ENCODE assay signal across 1 cellular context in the genomic region with DNA sequence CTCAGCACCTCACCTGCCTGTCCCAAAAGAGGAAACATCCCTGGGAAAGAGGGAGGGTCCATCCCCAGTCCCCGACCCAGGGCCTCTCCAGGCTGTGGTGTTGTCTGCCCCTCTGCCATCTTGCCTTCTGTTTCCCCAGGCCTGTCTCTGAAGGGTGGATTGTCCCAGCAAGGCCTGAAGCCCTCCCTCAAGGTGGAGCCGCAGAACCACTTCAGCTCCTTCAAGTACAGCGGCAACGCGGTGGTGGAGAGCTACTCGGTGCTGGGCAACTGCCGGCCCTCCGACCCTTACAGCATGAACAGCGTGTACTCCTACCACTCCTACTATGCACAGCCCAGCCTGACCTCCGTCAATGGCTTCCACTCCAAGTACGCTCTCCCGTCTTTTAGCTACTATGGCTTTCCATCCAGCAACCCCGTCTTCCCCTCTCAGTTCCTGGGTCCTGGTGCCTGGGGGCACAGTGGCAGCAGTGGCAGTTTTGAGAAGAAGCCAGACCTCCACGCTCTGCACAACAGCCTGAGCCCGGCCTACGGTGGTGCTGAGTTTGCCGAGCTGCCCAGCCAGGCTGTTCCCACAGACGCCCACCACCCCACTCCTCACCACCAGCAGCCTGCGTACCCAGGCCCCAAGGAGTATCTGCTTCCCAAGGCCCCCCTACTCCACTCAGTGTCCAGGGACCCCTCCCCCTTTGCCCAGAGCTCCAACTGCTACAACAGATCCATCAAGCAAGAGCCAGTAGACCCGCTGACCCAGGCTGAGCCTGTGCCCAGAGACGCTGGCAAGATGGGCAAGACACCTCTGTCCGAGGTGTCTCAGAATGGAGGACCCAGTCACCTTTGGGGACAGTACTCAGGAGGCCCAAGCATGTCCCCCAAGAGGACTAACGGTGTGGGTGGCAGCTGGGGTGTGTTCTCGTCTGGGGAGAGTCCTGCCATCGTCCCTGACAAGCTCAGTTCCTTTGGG.
TF ChIP-seq lines count a peak whose summit lies in the region.

No MANE protein-coding gene starts in this region.

TF ChIP-seq in HepG2, 621 proteins besides CTCF, POLR2A, EP300 and RAD21:
- TF ChIP-seq TFE3 (CRISPR knock-in tag; IDR thresholded peaks at IDR 0.05) (no peak), THAP11 (CRISPR knock-in tag; IDR thresholded peaks at IDR 0.05) (no peak), ZNF33B (CRISPR knock-in tag; IDR thresholded peaks at IDR 0.05) (no peak), BATF2 (CRISPR knock-in tag; IDR thresholded peaks at IDR 0.05) (no peak), TCF7 (IDR thresholded peaks at IDR 0.05; ENCODE audit: low read depth) (no peak), POLR2AphosphoS2 (IDR thresholded peaks at IDR 0.05; ENCODE audit: low read depth, low read length) (no peak), NFYC (CRISPR knock-in tag; IDR thresholded peaks at IDR 0.05) (no peak), ZSCAN29 (CRISPR knock-in tag; conservative IDR thresholded peaks at IDR 0.05) (no peak), MIER2 (CRISPR knock-in tag; IDR thresholded peaks at IDR 0.05) (no peak), FIP1L1 (IDR thresholded peaks at IDR 0.05; ENCODE audit: borderline replicate concordance, insufficient read depth, low read depth, low read length) (no peak), NCOA1 (CRISPR knock-in tag; IDR thresholded peaks at IDR 0.05) (no peak), ZNF263 (CRISPR knock-in tag; IDR thresholded peaks at IDR 0.05) (no peak), ARID3A (IDR thresholded peaks at IDR 0.05; ENCODE audit: low read depth, low read length) (no peak), ZNF672 (CRISPR knock-in tag; IDR thresholded peaks at IDR 0.05) (no peak), CC2D1A (CRISPR knock-in tag; IDR thresholded peaks at IDR 0.05) (no peak)
- TF ChIP-seq, protein P1, sequence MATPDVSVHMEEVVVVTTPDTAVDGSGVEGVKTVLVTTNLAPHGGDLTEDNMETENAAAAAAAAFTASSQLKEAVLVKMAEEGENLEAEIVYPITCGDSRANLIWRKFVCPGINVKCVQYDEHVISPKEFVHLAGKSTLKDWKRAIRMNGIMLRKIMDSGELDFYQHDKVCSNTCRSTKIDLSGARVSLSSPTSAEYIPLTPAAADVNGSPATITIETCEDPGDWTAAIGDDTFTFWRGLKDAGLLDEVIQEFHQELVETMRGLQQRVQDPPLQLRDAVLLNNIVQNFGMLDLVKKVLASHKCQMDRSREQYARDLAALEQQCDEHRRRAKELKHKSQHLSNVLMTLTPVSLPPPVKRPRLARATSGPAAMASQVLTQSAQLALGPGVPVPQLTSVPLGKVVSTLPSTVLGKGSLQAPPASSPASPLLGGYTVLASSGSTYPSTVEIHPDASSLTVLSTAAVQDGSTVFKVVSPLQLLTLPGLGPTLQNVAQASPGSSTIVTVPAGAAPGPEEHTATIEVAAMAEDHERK (CRISPR knock-in tag; IDR thresholded peaks at IDR 0.05; ENCODE audit: low read depth) = no peak
- TF ChIP-seq, protein P2, sequence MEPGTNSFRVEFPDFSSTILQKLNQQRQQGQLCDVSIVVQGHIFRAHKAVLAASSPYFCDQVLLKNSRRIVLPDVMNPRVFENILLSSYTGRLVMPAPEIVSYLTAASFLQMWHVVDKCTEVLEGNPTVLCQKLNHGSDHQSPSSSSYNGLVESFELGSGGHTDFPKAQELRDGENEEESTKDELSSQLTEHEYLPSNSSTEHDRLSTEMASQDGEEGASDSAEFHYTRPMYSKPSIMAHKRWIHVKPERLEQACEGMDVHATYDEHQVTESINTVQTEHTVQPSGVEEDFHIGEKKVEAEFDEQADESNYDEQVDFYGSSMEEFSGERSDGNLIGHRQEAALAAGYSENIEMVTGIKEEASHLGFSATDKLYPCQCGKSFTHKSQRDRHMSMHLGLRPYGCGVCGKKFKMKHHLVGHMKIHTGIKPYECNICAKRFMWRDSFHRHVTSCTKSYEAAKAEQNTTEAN (CRISPR knock-in tag; conservative IDR thresholded peaks at IDR 0.05) = no peak
- TF ChIP-seq, protein P3, sequence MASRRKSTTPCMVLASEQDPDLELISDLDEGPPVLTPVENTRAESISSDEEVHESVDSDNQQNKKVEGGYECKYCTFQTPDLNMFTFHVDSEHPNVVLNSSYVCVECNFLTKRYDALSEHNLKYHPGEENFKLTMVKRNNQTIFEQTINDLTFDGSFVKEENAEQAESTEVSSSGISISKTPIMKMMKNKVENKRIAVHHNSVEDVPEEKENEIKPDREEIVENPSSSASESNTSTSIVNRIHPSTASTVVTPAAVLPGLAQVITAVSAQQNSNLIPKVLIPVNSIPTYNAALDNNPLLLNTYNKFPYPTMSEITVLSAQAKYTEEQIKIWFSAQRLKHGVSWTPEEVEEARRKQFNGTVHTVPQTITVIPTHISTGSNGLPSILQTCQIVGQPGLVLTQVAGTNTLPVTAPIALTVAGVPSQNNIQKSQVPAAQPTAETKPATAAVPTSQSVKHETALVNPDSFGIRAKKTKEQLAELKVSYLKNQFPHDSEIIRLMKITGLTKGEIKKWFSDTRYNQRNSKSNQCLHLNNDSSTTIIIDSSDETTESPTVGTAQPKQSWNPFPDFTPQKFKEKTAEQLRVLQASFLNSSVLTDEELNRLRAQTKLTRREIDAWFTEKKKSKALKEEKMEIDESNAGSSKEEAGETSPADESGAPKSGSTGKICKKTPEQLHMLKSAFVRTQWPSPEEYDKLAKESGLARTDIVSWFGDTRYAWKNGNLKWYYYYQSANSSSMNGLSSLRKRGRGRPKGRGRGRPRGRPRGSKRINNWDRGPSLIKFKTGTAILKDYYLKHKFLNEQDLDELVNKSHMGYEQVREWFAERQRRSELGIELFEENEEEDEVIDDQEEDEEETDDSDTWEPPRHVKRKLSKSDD (CRISPR knock-in tag; IDR thresholded peaks at IDR 0.05; ENCODE audit: low read depth) = no peak
- TF ChIP-seq, protein P4, sequence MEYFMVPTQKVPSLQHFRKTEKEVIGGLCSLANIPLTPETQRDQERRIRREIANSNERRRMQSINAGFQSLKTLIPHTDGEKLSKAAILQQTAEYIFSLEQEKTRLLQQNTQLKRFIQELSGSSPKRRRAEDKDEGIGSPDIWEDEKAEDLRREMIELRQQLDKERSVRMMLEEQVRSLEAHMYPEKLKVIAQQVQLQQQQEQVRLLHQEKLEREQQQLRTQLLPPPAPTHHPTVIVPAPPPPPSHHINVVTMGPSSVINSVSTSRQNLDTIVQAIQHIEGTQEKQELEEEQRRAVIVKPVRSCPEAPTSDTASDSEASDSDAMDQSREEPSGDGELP (IDR thresholded peaks at IDR 0.05; ENCODE audit: borderline replicate concordance, low read depth) = no peak
